22 cellular contexts compared by ENCODE assay signal in genomic region chr13:73299787-73300186, GRCh38.
DNase-seq lines count a peak whose midpoint lies in the region; ATAC-seq and TF ChIP-seq lines count a peak whose summit lies in the region.
"Had no signal": no experiment of that assay in that cellular context is flagged by ENCODE, and none has a peak within 500 bp of the region (broad histone marks: within the 10 kb centered on the region; RNA-seq: fewer than 3 reads in every experiment).

No MANE protein-coding gene starts in this region.

- DNase-seq in AG10803 (ENCODE audit: low read depth) (peak; percentile 65), adipocyte (ENCODE audit: low read depth) (peak; percentile 13), choroid plexus epithelial cell (ENCODE audit: low read depth) (peak; percentile 2), progenitor cell of endocrine pancreas (ENCODE audit: low spot score, unreplicated experiment) (no peak), MV-4-11 (lab: John Stamatoyannopoulos, UW) (no peak), tibial artery (no peak)
- DNase-seq: CD4-positive, alpha-beta memory T cell; DND-41; Kasumi-1; MM.1S; NCI-H1092 treated with DMSO at 0.1 percent for 48 hours; NCI-H2081; NCI-H2171 treated with DMSO at 0.1 percent for 48 hours; NCI-H524 treated with DMSO at 0.1 percent for 48 hours; NCI-H82; Peyer's patch; SJCRH30 had no signal

- no peak overlapping the region for H3K4me3 Mint-ChIP-seq in progenitor cell of endocrine pancreas (ENCODE audit: low read depth)
- H3K4me3 Mint-ChIP-seq: CD4-positive, alpha-beta memory T cell had no signal

- H3K9me3 Mint-ChIP-seq in progenitor cell of endocrine pancreas (ENCODE audit: low read depth): no peaks in the 10 kb centered on the region
- H3K9me3 Mint-ChIP-seq: CD4-positive, alpha-beta memory T cell had no signal

- H3K4me1 ChIP-seq in adipocyte (ENCODE audit: control insufficient read depth, insufficient read depth, low read length): no peaks in the 10 kb centered on the region
- H3K4me1 ChIP-seq in tibial artery: no peaks in the 10 kb centered on the region
- H3K4me1 ChIP-seq: BLaER1 treated with 17β-estradiol and CSF1 and Interleukin-3, amounts not matched to agents 10 nM and 100 nM; Peyer's patch; SJCRH30 had no signal

- H3K9ac ChIP-seq in adipocyte (ENCODE audit: low read length): no peak overlapping the region
- H3K9ac ChIP-seq: BLaER1 treated with 17β-estradiol and CSF1 and Interleukin-3, amounts not matched to agents 10 nM and 100 nM had no signal

- H3K4me3 ChIP-seq in AG10803 (ENCODE audit: low read length): no peak overlapping the region
- no peak overlapping the region for H3K4me3 ChIP-seq in adipocyte (ENCODE audit: low read length)
- no peak overlapping the region for H3K4me3 ChIP-seq in choroid plexus epithelial cell (ENCODE audit: low read depth, low read length)
- H3K4me3 ChIP-seq in tibial artery: no peak overlapping the region
- H3K4me3 ChIP-seq: A549; BLaER1 treated with 17β-estradiol and CSF1 and Interleukin-3, amounts not matched to agents 10 nM and 100 nM; Peyer's patch; SJCRH30 had no signal

- H3K27me3 ChIP-seq in adipocyte (replicated peaks; ENCODE audit: control insufficient read depth, insufficient read depth, low read length) (no peaks in the 10 kb centered on the region), tibial artery (no peaks in the 10 kb centered on the region)
- H3K27me3 ChIP-seq: BLaER1 treated with 17β-estradiol and CSF1 and Interleukin-3, amounts not matched to agents 10 nM and 100 nM; Peyer's patch; SJCRH30 had no signal

- peaks cover 18% of the 10 kb centered on the region for H3K4me1 Mint-ChIP-seq in progenitor cell of endocrine pancreas (ENCODE audit: low read depth)

- TF ChIP-seq CTCF in AG10803 (conservative IDR thresholded peaks at IDR 0.05; ENCODE audit: low read length) (no peak), choroid plexus epithelial cell (conservative IDR thresholded peaks at IDR 0.05; ENCODE audit: low read depth, low read length) (no peak), progenitor cell of endocrine pancreas (IDR thresholded peaks at IDR 0.05; ENCODE audit: unreplicated experiment) (no peak), tibial artery (IDR thresholded peaks at IDR 0.05) (no peak)

- no peaks in the 10 kb centered on the region for H3K27me3 Mint-ChIP-seq in progenitor cell of endocrine pancreas

- H3K27ac Mint-ChIP-seq in progenitor cell of endocrine pancreas: peak overlapping the region; percentile 15

- ATAC-seq in HG03045 (IDR thresholded peaks at IDR 0.05; ENCODE audit: unreplicated experiment) (no peak), GM21619 (IDR thresholded peaks at IDR 0.05; ENCODE audit: unreplicated experiment) (no peak)
- ATAC-seq: A549, HCT116 had no signal

- H3K36me3 Mint-ChIP-seq in progenitor cell of endocrine pancreas (ENCODE audit: insufficient read depth): no peaks in the 10 kb centered on the region
- H3K36me3 Mint-ChIP-seq: CD4-positive, alpha-beta memory T cell had no signal

- H3K36me3 ChIP-seq in adipocyte (ENCODE audit: control insufficient read depth, insufficient read depth, low read length, severe bottlenecking): no peaks in the 10 kb centered on the region
- H3K36me3 ChIP-seq in tibial artery: no peaks in the 10 kb centered on the region
- H3K36me3 ChIP-seq: BLaER1 treated with 17β-estradiol and CSF1 and Interleukin-3, amounts not matched to agents 10 nM and 100 nM; Peyer's patch; SJCRH30 had no signal

- H3K27ac ChIP-seq in tibial artery: no peak overlapping the region
- H3K27ac ChIP-seq: BLaER1 treated with 17β-estradiol and CSF1 and Interleukin-3, amounts not matched to agents 10 nM and 100 nM; SJCRH30 had no signal

- H3K9me3 ChIP-seq in adipocyte (ENCODE audit: control insufficient read depth, low read length): no peaks in the 10 kb centered on the region
- H3K9me3 ChIP-seq in tibial artery: no peaks in the 10 kb centered on the region
- H3K9me3 ChIP-seq: A549; BLaER1 treated with 17β-estradiol and CSF1 and Interleukin-3, amounts not matched to agents 10 nM and 100 nM; Peyer's patch; SJCRH30 had no signal

- intact Hi-C loops in tibial artery (cut with DNase I; ENCODE audit: low total_unique reads): no loop called here

Comparison
In these comparisons a context has a peak if more than half of its experiments do, and no peak if none do; other contexts are left out.
1. DNase-seq: peak in AG10803 (single experiment), adipocyte (single experiment) and choroid plexus epithelial cell (single experiment); none in progenitor cell of endocrine pancreas (single experiment), MV-4-11 (single experiment) and tibial artery (0 of 2).